ENCODE assay signal across 8 cellular contexts in genomic region chr15:74950078-74951000, GRCh38. TPM values are rescaled to one million over a fixed set of nuclear protein-coding genes. Genes with fewer than 3 reads are reported as not detected.
DNase-seq lines count a peak whose midpoint lies in the region; ATAC-seq and TF ChIP-seq lines count a peak whose summit lies in the region.

No MANE protein-coding gene starts in this region.

- H3K9ac ChIP-seq in parathyroid adenoma = no peak overlapping the region

- 20 to 27% methylated on average over 3 to 6 of the region's 9 CpGs for WGBS in gastroesophageal sphincter (ENCODE audit: low coverage in 1 of 2), 2 donors
- 56 to 64% methylated on average over 9 of the region's 9 CpGs for WGBS in upper lobe of left lung, 2 donors

- H3K4me1 ChIP-seq in gastroesophageal sphincter = peaks cover 0 to 18% (median under 1%) of the 10 kb centered on the region in 3 donors
- H3K4me1 ChIP-seq in parathyroid adenoma = peaks cover 9% of the 10 kb centered on the region
- H3K4me1 ChIP-seq in upper lobe of left lung = peaks cover 9 to 17% (median 15%) of the 10 kb centered on the region in 4 donors

- H3K4me2 ChIP-seq in parathyroid adenoma (ENCODE audit: low read length) = no peak overlapping the region

- peak in 3 of 4 experiments; percentile 96 to 99 (median 99) for TF ChIP-seq CTCF in gastroesophageal sphincter (IDR thresholded peaks at IDR 0.05)
- peak; percentile 90 for TF ChIP-seq CTCF in parathyroid adenoma (IDR thresholded peaks at IDR 0.05)
- TF ChIP-seq CTCF in upper lobe of left lung (IDR thresholded peaks at IDR 0.05) = peak; percentile 93 to 98 (median 96)

- no peaks in the 10 kb centered on the region for H3K9me3 ChIP-seq in gastroesophageal sphincter
- H3K9me3 ChIP-seq in parathyroid adenoma (ENCODE audit: control insufficient read depth, low read length) = no peaks in the 10 kb centered on the region
- H3K9me3 ChIP-seq in upper lobe of left lung = no peaks in the 10 kb centered on the region

- H3K27ac ChIP-seq in gastroesophageal sphincter (no peak overlapping the region), parathyroid adenoma (no peak overlapping the region), upper lobe of left lung (no peak overlapping the region)

- H3K36me3 ChIP-seq in gastroesophageal sphincter (no peaks in the 10 kb centered on the region), parathyroid adenoma (ENCODE audit: control insufficient read depth, insufficient read depth, low read length) (no peaks in the 10 kb centered on the region), upper lobe of left lung (no peaks in the 10 kb centered on the region)

- ATAC-seq in gastroesophageal sphincter (peak; percentile 69), upper lobe of left lung (ENCODE audit: low FRiP score in 2 of 2) (peak; percentile 88 to 89), GM21786 (IDR thresholded peaks at IDR 0.05; ENCODE audit: unreplicated experiment) (no peak)

- DNase-seq in DMS79 (lab: John Stamatoyannopoulos, UW) (peak; percentile 21), Kasumi-1 (lab: John Stamatoyannopoulos, UW) (peak; percentile 75 to 78), SHP77 treated with DMSO at 0.1 percent for 48 hours (lab: John Stamatoyannopoulos, UW) (peak; percentile 35), upper lobe of left lung (peak in 1 of 2 donors; percentile 62)
- DNase-seq in activated T-helper 9 cell treated with anti-CD3 and anti-CD28 coated beads, Interleukin-2, amount 50 U/mL, for 16 hours (ENCODE audit: low read depth) = peak; percentile 54

- no peak overlapping the region for H2AFZ ChIP-seq in parathyroid adenoma

- TF ChIP-seq POLR2A in gastroesophageal sphincter (IDR thresholded peaks at IDR 0.05) (no peak), upper lobe of left lung (IDR thresholded peaks at IDR 0.05) (no peak)

- no peak for TF ChIP-seq EP300 in gastroesophageal sphincter (IDR thresholded peaks at IDR 0.05)
- no peak for TF ChIP-seq EP300 in upper lobe of left lung (IDR thresholded peaks at IDR 0.05)

- H3K27me3 ChIP-seq in gastroesophageal sphincter (peaks cover 25% of the 10 kb centered on the region), parathyroid adenoma (ENCODE audit: control insufficient read depth, insufficient read depth, low read length) (no peaks in the 10 kb centered on the region), upper lobe of left lung (no peaks in the 10 kb centered on the region)

- no peak overlapping the region for H3K4me3 ChIP-seq in gastroesophageal sphincter
- peak overlapping the region; percentile 17 for H3K4me3 ChIP-seq in parathyroid adenoma (ENCODE audit: low read depth, low read length)
- H3K4me3 ChIP-seq in upper lobe of left lung = no peak overlapping the region

- H3K79me2 ChIP-seq in parathyroid adenoma = no peaks in the 10 kb centered on the region

RNA-seq across cellular contexts. Expression of gene RPP25, which starts 6.2 kb away (rescaled TPM):
- 1 to 10 TPM; 1.6 to 8.0 (median 6.7) TPM for total RNA-seq in gastroesophageal sphincter
- total RNA-seq in upper lobe of left lung = 10 to 100 TPM in 5 of 6 donors, 1 to 10 TPM in 1; 9.4 to 28.4 (median 19.2) TPM

RNA-seq across cellular contexts. Expression of gene COX5A, which starts 12.5 kb away (rescaled TPM):
- total RNA-seq in gastroesophageal sphincter (100 to 1,000 TPM in 2 of 4 donors, 10 to 100 TPM in 2; 57.9 to 105 (median 94.5) TPM), upper lobe of left lung (100 to 1,000 TPM in 2 of 6 donors, 10 to 100 TPM in 4; 50.9 to 168 (median 93.0) TPM)

RNA-seq across cellular contexts. Expression of gene FAM219B, which starts 43.7 kb away (rescaled TPM):
- total RNA-seq in gastroesophageal sphincter (10 to 100 TPM; 85.0 to 93.4 (median 88.8) TPM), upper lobe of left lung (100 to 1,000 TPM in 1 of 6 donors, 10 to 100 TPM in 5; 49.3 to 122 (median 71.5) TPM)

RNA-seq across cellular contexts. Expression of gene SCAMP5, which starts 45.0 kb away (rescaled TPM):
- total RNA-seq in gastroesophageal sphincter = 10 to 100 TPM in 1 of 4 donors, 1 to 10 TPM in 3; 2.2 to 10.1 (median 5.6) TPM
- total RNA-seq in upper lobe of left lung = 10 to 100 TPM in 1 of 6 donors, 1 to 10 TPM in 5; 1.0 to 12.3 (median 3.0) TPM
